In the genomic region with DNA sequence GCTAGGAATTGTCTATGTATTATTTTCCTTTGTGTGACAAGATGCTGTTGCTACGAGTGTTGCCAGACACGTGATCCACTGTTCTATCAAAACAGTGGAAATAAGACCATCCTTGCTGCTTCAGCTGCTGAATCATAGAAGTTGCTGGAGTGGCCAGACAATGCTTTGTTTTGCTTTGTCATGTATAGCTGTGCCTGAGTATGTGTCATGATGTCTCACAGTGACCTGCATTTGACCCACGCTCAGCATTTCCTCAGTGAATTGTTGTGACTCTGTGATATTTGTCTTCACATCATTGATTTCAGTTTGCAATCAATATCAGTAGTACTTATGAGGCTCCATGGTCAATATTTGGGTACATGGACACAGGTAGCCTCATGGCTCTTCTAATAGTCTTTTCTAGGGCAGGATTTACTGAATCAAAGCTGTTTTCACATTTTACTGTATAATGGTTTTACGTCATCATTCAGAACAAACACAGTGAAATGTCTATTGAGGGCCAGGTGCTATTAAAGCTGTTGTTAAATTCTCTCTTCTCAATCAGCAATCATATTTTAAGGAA, we compare ENCODE assay signal across 10 cellular contexts. TPM values are rescaled to one million over a fixed set of nuclear protein-coding genes. Genes with fewer than 3 reads are reported as not detected.
DNase-seq lines count a peak whose midpoint lies in the region; ATAC-seq and TF ChIP-seq lines count a peak whose summit lies in the region.
"Had no signal": no experiment of that assay in that cellular context is flagged by ENCODE, and none has a peak within 500 bp of the region (broad histone marks: within the 10 kb centered on the region; RNA-seq: fewer than 3 reads in every experiment).

No MANE protein-coding gene starts in this region.

- no peak for TF ChIP-seq POLR2A in IMR-90 (IDR thresholded peaks at IDR 0.05; ENCODE audit: low read depth, low read length)
- no peak for TF ChIP-seq POLR2A in lower leg skin (IDR thresholded peaks at IDR 0.05)

- no peak overlapping the region for H3K56ac ChIP-seq in IMR-90 (ENCODE audit: extremely low read depth, insufficient read depth, low read length)

- H2BK120ac ChIP-seq in IMR-90 (ENCODE audit: low read depth, low read length) = no peak overlapping the region

- H3K9me1 ChIP-seq in IMR-90 (ENCODE audit: insufficient read depth, low read length) = peaks cover 13% of the 10 kb centered on the region

- H3K9me3 ChIP-seq in IMR-90 (ENCODE audit: control insufficient read depth, insufficient read depth, low read length) = no peaks in the 10 kb centered on the region

- CTCF ChIA-PET in IMR-90 (lab: Yijun Ruan, JAX) = interaction anchor here (0.6 kb wide), 1 partner anchor 13 kb away, joined by 4 read pairs; no protein-coding TSS in a partner anchor

- H3K27ac ChIP-seq in IMR-90 (ENCODE audit: insufficient read depth, low read length) = no peak overlapping the region

- POLR2A ChIA-PET in IMR-90 (lab: Charles Lee; ENCODE audit: unreplicated experiment) = interaction anchor here (1.0 kb wide), 1 partner anchor 18 kb away, joined by 6 read pairs; no protein-coding TSS in a partner anchor

- H2BK5ac ChIP-seq in IMR-90 (ENCODE audit: low read depth, low read length, poor library complexity, severe bottlenecking) = no peak overlapping the region

- DNase-seq in AG09319 (ENCODE audit: extremely low read depth, low read depth) (peak; percentile 59), IMR-90 (peak; percentile 96), astrocyte of the hippocampus (ENCODE audit: low read depth, low spot score) (peak; percentile 75), kidney epithelial cell (ENCODE audit: low read depth) (peak; percentile 89), medulla oblongata (ENCODE audit: extremely low spot score) (no peak), lower leg skin (ENCODE audit: low spot score in 2 of 2) (no peak)
- DNase-seq in stimulated activated naive CD4-positive, alpha-beta T cell (lab: John Stamatoyannopoulos, UW) = no peak
- DNase-seq: activated CD8-positive, alpha-beta memory T cell treated with anti-CD3 and anti-CD28 coated beads, Interleukin-2, amount 10 ng/mL, durations not matched to agents 7 days and 5 days; naive B cell had no signal

- H2BK20ac ChIP-seq in IMR-90 (ENCODE audit: low read depth, low read length) = no peak overlapping the region

- H4K8ac ChIP-seq in IMR-90 (ENCODE audit: low read depth in 2 of 2, low read length in 2 of 2) = no peak overlapping the region

- intact Hi-C loops in IMR-90 (cut with micrococcal nuclease) = loop anchor here (5.0 kb wide), 1 partner anchor 84 kb away; no protein-coding TSS in a partner anchor
- intact Hi-C loops in lower leg skin (cut with DNase I; ENCODE audit: low total_unique reads) = no loop called here

- H3K4me1 ChIP-seq in IMR-90 (ENCODE audit: control insufficient read depth, insufficient read depth, low read length) = peaks cover 3% of the 10 kb centered on the region

- H3K18ac ChIP-seq in IMR-90 (ENCODE audit: low read depth, low read length) = no peak overlapping the region

- H3K23ac ChIP-seq in IMR-90 (ENCODE audit: low read depth, low read length) = no peak overlapping the region

- peaks cover 2 to 21% of the 10 kb centered on the region in 2 experiments; a peak in 2 of 4 replicates for H3K79me1 ChIP-seq in IMR-90 (ENCODE audit: low read depth in 1 of 2, low read length in 2 of 2)

- H3K36me3 ChIP-seq in IMR-90 (ENCODE audit: control insufficient read depth, insufficient read depth, low read length) = no peaks in the 10 kb centered on the region; the same call in 1 of the 2 replicates
- H3K36me3 ChIP-seq in kidney epithelial cell (ENCODE audit: control insufficient read depth, insufficient read depth, low read length) = no peaks in the 10 kb centered on the region

- H3K4me3 ChIP-seq in IMR-90 (ENCODE audit: insufficient read depth, low read depth, low read length) = no peak overlapping the region
- H3K4me3 ChIP-seq in kidney epithelial cell (ENCODE audit: low read depth, low read length) = no peak overlapping the region
- no peak overlapping the region for H3K4me3 ChIP-seq in lower leg skin (ENCODE audit: low read depth, poor library complexity, severe bottlenecking)

- TF ChIP-seq CTCF in AG09319 (IDR thresholded peaks at IDR 0.05; ENCODE audit: low read depth, low read length) (no peak), IMR-90 (conservative IDR thresholded peaks at IDR 0.05; ENCODE audit: low read depth, low read length) (no peak), kidney epithelial cell (IDR thresholded peaks at IDR 0.05; ENCODE audit: insufficient read depth, low read length, poor library complexity, severe bottlenecking) (no peak), lower leg skin (IDR thresholded peaks at IDR 0.05) (no peak)

- no peak overlapping the region for H3K4me2 ChIP-seq in IMR-90 (ENCODE audit: low read depth, low read length)

- H2AK9ac ChIP-seq in IMR-90 (replicated peaks; ENCODE audit: low read depth, low read length, poor library complexity) = no peak overlapping the region

- H2BK15ac ChIP-seq in IMR-90 (ENCODE audit: low read depth, low read length) = no peak overlapping the region

- 0% methylated on average over 1 of the region's 4 CpGs; no CpG with 5 or more reads in 1 of the 2 experiments for WGBS in IMR-90 (ENCODE audit: extremely low coverage in 2 of 2, insufficient read length in 1 of 2), 2 experiments
- 87 to 89% methylated on average over 4 of the region's 4 CpGs for WGBS in lower leg skin, 2 donors

- no peak overlapping the region for H2AK5ac ChIP-seq in IMR-90 (ENCODE audit: low read depth, low read length)

- no peak overlapping the region for H3K14ac ChIP-seq in IMR-90 (replicated peaks; ENCODE audit: low read depth, low read length)

- H4K91ac ChIP-seq in IMR-90 (ENCODE audit: insufficient read depth, low read depth, low read length) = no peak overlapping the region

- no peak overlapping the region for H3K9ac ChIP-seq in IMR-90 (ENCODE audit: low read depth, low read length)

- dilution Hi-C loops in IMR-90 (cut with HindIII; ENCODE audit: low sequenced_read_pairs, unreplicated experiment) = no loop called here

- no peak overlapping the region for H4K5ac ChIP-seq in IMR-90 (ENCODE audit: low read depth, low read length)

- in situ Hi-C loops in IMR-90 (cut with MboI; ENCODE audit: low sequenced_read_pairs) = no loop called here

- H4K20me1 ChIP-seq in IMR-90 (ENCODE audit: insufficient read depth, low read length) = no peaks in the 10 kb centered on the region

- no peak overlapping the region for H3K4ac ChIP-seq in IMR-90 (ENCODE audit: low read depth, low read length)

- peak; percentile 93 for ATAC-seq in IMR-90 (ENCODE audit: low read depth)
- no peak for ATAC-seq in HG03097 (IDR thresholded peaks at IDR 0.05; ENCODE audit: low FRiP score, unreplicated experiment)
- ATAC-seq: activated CD8-positive, alpha-beta memory T cell treated with anti-CD3 and anti-CD28 coated beads, Interleukin-2, amount 10 ng/mL, durations not matched to agents 7 days and 5 days had no signal

- H2AFZ ChIP-seq in IMR-90 (replicated peaks; ENCODE audit: low read length, poor library complexity) = no peak overlapping the region

- no TSS peak for BruUV-seq in IMR-90 (replicated peaks; lab: Mats Ljungman, UMichigan)

- H3K27me3 ChIP-seq in IMR-90 (ENCODE audit: control insufficient read depth, insufficient read depth, low read length) = no peaks in the 10 kb centered on the region
- H3K27me3 ChIP-seq in kidney epithelial cell (ENCODE audit: control insufficient read depth, insufficient read depth, low read length) = no peaks in the 10 kb centered on the region

- TF ChIP-seq RAD21 in IMR-90 (IDR thresholded peaks at IDR 0.05; ENCODE audit: low read length) = no peak

TF ChIP-seq in IMR-90, 13 proteins besides CTCF, POLR2A, EP300 and RAD21:
- TF ChIP-seq MXI1 (IDR thresholded peaks at IDR 0.05; ENCODE audit: borderline replicate concordance, low read depth, low read length) = 0 out of 2 replicates have a peak, but pooled peaks have one; percentile 31
- peak; percentile 93 for TF ChIP-seq NFE2L2 (IDR thresholded peaks at IDR 0.05; ENCODE audit: low read depth, low read length)
- TF ChIP-seq, protein P1, sequence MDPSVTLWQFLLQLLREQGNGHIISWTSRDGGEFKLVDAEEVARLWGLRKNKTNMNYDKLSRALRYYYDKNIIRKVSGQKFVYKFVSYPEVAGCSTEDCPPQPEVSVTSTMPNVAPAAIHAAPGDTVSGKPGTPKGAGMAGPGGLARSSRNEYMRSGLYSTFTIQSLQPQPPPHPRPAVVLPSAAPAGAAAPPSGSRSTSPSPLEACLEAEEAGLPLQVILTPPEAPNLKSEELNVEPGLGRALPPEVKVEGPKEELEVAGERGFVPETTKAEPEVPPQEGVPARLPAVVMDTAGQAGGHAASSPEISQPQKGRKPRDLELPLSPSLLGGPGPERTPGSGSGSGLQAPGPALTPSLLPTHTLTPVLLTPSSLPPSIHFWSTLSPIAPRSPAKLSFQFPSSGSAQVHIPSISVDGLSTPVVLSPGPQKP (IDR thresholded peaks at IDR 0.05; ENCODE audit: borderline replicate concordance, low read depth, low read length) = no peak
- no peak for TF ChIP-seq MAZ (IDR thresholded peaks at IDR 0.05; ENCODE audit: borderline replicate concordance, low read depth, low read length)
- TF ChIP-seq, protein P2, sequence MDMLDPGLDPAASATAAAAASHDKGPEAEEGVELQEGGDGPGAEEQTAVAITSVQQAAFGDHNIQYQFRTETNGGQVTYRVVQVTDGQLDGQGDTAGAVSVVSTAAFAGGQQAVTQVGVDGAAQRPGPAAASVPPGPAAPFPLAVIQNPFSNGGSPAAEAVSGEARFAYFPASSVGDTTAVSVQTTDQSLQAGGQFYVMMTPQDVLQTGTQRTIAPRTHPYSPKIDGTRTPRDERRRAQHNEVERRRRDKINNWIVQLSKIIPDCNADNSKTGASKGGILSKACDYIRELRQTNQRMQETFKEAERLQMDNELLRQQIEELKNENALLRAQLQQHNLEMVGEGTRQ (IDR thresholded peaks at IDR 0.05; ENCODE audit: low read depth, low read length) = peak; percentile 93
- TF ChIP-seq CHD1 (IDR thresholded peaks at IDR 0.05; ENCODE audit: low read depth, low read length) = no peak
- TF ChIP-seq CEBPB (IDR thresholded peaks at IDR 0.05; ENCODE audit: low read depth, low read length) = peak; percentile 60; the same call in 1 of the 2 replicates
- TF ChIP-seq RCOR1 (IDR thresholded peaks at IDR 0.05; ENCODE audit: insufficient replicate concordance, low read length) = no peak
- peak; percentile 90 for TF ChIP-seq FOS (IDR thresholded peaks at IDR 0.05; ENCODE audit: low read depth, low read length)
- TF ChIP-seq RFX5 (IDR thresholded peaks at IDR 0.05; ENCODE audit: low read depth, low read length) = no peak
- no peak for TF ChIP-seq SMC3 (IDR thresholded peaks at IDR 0.05; ENCODE audit: low read depth, low read length)
- TF ChIP-seq MAFK (IDR thresholded peaks at IDR 0.05; ENCODE audit: low read depth, low read length) = peak; percentile 91
- TF ChIP-seq BHLHE40 (IDR thresholded peaks at IDR 0.05; ENCODE audit: low read depth, low read length) = peak; percentile 94
TF ChIP-seq in IMR-90: peak in this region for 7.

RNA-seq across cellular contexts. Expression of a gene that starts 53.4 kb away (rescaled TPM):
- 58.8 and 107 TPM in 2 replicates for total RNA-seq in IMR-90 (2012; rRNA removed)
- polyA plus RNA-seq in IMR-90 (2012; rRNA removed) = 89.6 and 94.4 TPM in 2 replicates
- 13.3 and 19.2 TPM in 2 replicates for polyA plus RNA-seq in IMR-90 (2012; cell fraction: cytosol; rRNA removed)
- 2.9 and 20.3 TPM in 2 replicates for polyA plus RNA-seq in IMR-90 (2012; cell fraction: nucleus; rRNA removed; ENCODE audit: low replicate concordance)
- total RNA-seq in kidney epithelial cell = 124 and 128 TPM in 2 replicates
- 10 to 100 TPM; 59.6 to 83.3 (median 71.2) TPM for total RNA-seq in lower leg skin

Comparison
In these comparisons a context has a peak if more than half of its experiments do, and no peak if none do; other contexts are left out.
1. DNase-seq: peak in AG09319 (single experiment), IMR-90 (single experiment), astrocyte of the hippocampus (single experiment) and kidney epithelial cell (single experiment); none in stimulated activated naive CD4-positive, alpha-beta T cell (0 of 6), medulla oblongata (single experiment) and lower leg skin (0 of 2).